11 cellular contexts compared by ENCODE assay signal in the genomic region with DNA sequence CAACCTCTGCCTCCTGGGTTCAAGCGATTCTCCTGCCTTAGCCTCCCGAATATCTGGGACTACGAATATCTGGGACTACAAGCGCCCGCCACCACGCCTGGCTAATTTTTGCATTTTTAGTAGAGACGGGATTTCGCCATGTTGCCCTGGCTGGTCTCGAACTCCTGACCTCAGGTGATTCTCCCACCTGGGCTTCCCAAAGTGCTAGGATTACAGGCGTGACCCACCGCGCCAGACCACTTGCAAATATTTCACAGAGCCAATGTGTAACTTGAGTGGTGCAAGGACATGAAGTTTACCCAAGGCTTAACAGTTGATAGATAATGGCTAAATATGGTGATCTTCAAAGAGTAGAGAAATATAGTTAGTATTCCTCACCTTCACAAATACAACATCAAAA. TPM values are rescaled to one million over a fixed set of nuclear protein-coding genes. Genes with fewer than 3 reads are reported as not detected.
DNase-seq lines count a peak whose midpoint lies in the region; ATAC-seq and TF ChIP-seq lines count a peak whose summit lies in the region.
"Had no signal": no experiment of that assay in that cellular context is flagged by ENCODE, and none has a peak within 500 bp of the region (broad histone marks: within the 10 kb centered on the region; RNA-seq: fewer than 3 reads in every experiment).

No MANE protein-coding gene starts in this region.

- no peaks in the 10 kb centered on the region for H4K20me1 ChIP-seq in hepatocyte (ENCODE audit: insufficient read depth, poor library complexity, severe bottlenecking)

- H3K27me3 Mint-ChIP-seq in activated naive CD4-positive, alpha-beta T cell treated with anti-CD3 and anti-CD28 coated beads, Interleukin-2, amount 50 U/mL, for 24 hours = no peaks in the 10 kb centered on the region

- H2AFZ ChIP-seq in hepatocyte = no peak overlapping the region

- H3K36me3 ChIP-seq in hepatocyte (replicated peaks; ENCODE audit: insufficient read depth, low read depth) = no peaks in the 10 kb centered on the region
- H3K36me3 ChIP-seq in suprapubic skin = no peaks in the 10 kb centered on the region

- no peaks in the 10 kb centered on the region for H3K9me2 ChIP-seq in hepatocyte (replicated peaks; ENCODE audit: insufficient read depth)

- WGBS in hepatocyte (ENCODE audit: low lambda C conversion rate, missing lambda C conversion rate) = 86% methylated on average over 12 of the region's 12 CpGs
- 98% methylated on average over 12 of the region's 12 CpGs for WGBS in suprapubic skin

- H3K9me3 ChIP-seq in hepatocyte (ENCODE audit: low read depth) (no peaks in the 10 kb centered on the region), suprapubic skin (no peaks in the 10 kb centered on the region)

- H3K4me1 Mint-ChIP-seq in activated naive CD4-positive, alpha-beta T cell treated with anti-CD3 and anti-CD28 coated beads, Interleukin-2, amount 50 U/mL, for 24 hours = peaks cover 39% of the 10 kb centered on the region

- peak overlapping the region; percentile 79 for H3K4me2 ChIP-seq in hepatocyte

- no peak for DNase-seq in activated naive CD4-positive, alpha-beta T cell treated with anti-CD3 and anti-CD28 coated beads, Interleukin-2, amount 50 U/mL, for 72 hours (ENCODE audit: low spot score in 2 of 2)
- DNase-seq in hepatocyte (ENCODE audit: low spot score) (no peak), suprapubic skin (ENCODE audit: low spot score in 2 of 2) (no peak), NOMO-1 treated with dmso at 0.1 percent for 144 hours (lab: John Stamatoyannopoulos, UW; ENCODE audit: unreplicated experiment) (no peak)
- DNase-seq: COR-L47, NCI-H1694 had no signal

- H3K4me3 ChIP-seq in hepatocyte (no peak overlapping the region), suprapubic skin (peak overlapping the region; percentile 84)
- H3K4me3 ChIP-seq: cardiac muscle cell had no signal

- TF ChIP-seq CTCF in VCaP (conservative IDR thresholded peaks at IDR 0.05) = no peak
- TF ChIP-seq CTCF in hepatocyte (IDR thresholded peaks at IDR 0.05; ENCODE audit: poor library complexity) = no peak
- no peak for TF ChIP-seq CTCF in suprapubic skin (IDR thresholded peaks at IDR 0.05)

- no peak for ATAC-seq in activated naive CD4-positive, alpha-beta T cell treated with anti-CD3 and anti-CD28 coated beads, Interleukin-2, amount 50 U/mL, for 72 hours
- no peak for ATAC-seq in HG03159 (IDR thresholded peaks at IDR 0.05; ENCODE audit: unreplicated experiment)
- no peak for ATAC-seq in GM19452 (IDR thresholded peaks at IDR 0.05; ENCODE audit: unreplicated experiment)

- peaks cover 7% of the 10 kb centered on the region for H3K4me1 ChIP-seq in hepatocyte (ENCODE audit: insufficient read depth)
- H3K4me1 ChIP-seq in suprapubic skin = peaks cover 14% of the 10 kb centered on the region

- TF ChIP-seq POLR2A in suprapubic skin (IDR thresholded peaks at IDR 0.05) = no peak

- no peaks in the 10 kb centered on the region for H3K27me3 ChIP-seq in hepatocyte
- no peaks in the 10 kb centered on the region for H3K27me3 ChIP-seq in suprapubic skin
- H3K27me3 ChIP-seq: cardiac muscle cell had no signal

- no peaks in the 10 kb centered on the region for H3K36me3 Mint-ChIP-seq in activated naive CD4-positive, alpha-beta T cell treated with anti-CD3 and anti-CD28 coated beads, Interleukin-2, amount 50 U/mL, for 24 hours
- peaks cover 0 to 10% of the 10 kb centered on the region in 2 donors for H3K36me3 Mint-ChIP-seq in activated naive CD4-positive, alpha-beta T cell treated with anti-CD3 and anti-CD28 coated beads, Interleukin-2, amount 50 U/mL, for 72 hours

- TF ChIP-seq EP300 in suprapubic skin (IDR thresholded peaks at IDR 0.05) = no peak

- H3K27ac Mint-ChIP-seq in activated naive CD4-positive, alpha-beta T cell treated with anti-CD3 and anti-CD28 coated beads, Interleukin-2, amount 50 U/mL, for 24 hours = no peak overlapping the region
- H3K27ac Mint-ChIP-seq in activated naive CD4-positive, alpha-beta T cell treated with anti-CD3 and anti-CD28 coated beads, Interleukin-2, amount 50 U/mL, for 72 hours = peak overlapping the region in 1 of 2 donors; percentile 91

- peak overlapping the region; percentile 58 for H3K4me3 Mint-ChIP-seq in activated naive CD4-positive, alpha-beta T cell treated with anti-CD3 and anti-CD28 coated beads, Interleukin-2, amount 50 U/mL, for 24 hours

- no peaks in the 10 kb centered on the region for H3K9me3 Mint-ChIP-seq in activated naive CD4-positive, alpha-beta T cell treated with anti-CD3 and anti-CD28 coated beads, Interleukin-2, amount 50 U/mL, for 24 hours
- H3K9me3 Mint-ChIP-seq in activated naive CD4-positive, alpha-beta T cell treated with anti-CD3 and anti-CD28 coated beads, Interleukin-2, amount 50 U/mL, for 72 hours = no peaks in the 10 kb centered on the region

- H3K79me2 ChIP-seq in hepatocyte = peaks cover 19% of the 10 kb centered on the region

- peak overlapping the region; percentile 91 for H3K27ac ChIP-seq in VCaP
- no peak overlapping the region for H3K27ac ChIP-seq in hepatocyte
- no peak overlapping the region for H3K27ac ChIP-seq in suprapubic skin
- H3K27ac ChIP-seq: cardiac muscle cell had no signal

RNA-seq across cellular contexts. Expression of gene MTIF2, which starts 14.1 kb away (rescaled TPM):
- 10 to 100 TPM; 35.5 to 38.8 TPM for total RNA-seq in activated naive CD4-positive, alpha-beta T cell treated with anti-CD3 and anti-CD28 coated beads, Interleukin-2, amount 50 U/mL, for 72 hours
- total RNA-seq in hepatocyte = 25.6 and 30.2 TPM in 2 replicates
- 16.5 and 17.4 TPM in 2 replicates for polyA plus RNA-seq in hepatocyte
- total RNA-seq in suprapubic skin = 10 to 100 TPM; 12.1 to 25.6 (median 17.6) TPM

RNA-seq across cellular contexts. Expression of gene RPS27A, which starts 50.6 kb away (rescaled TPM):
- total RNA-seq in activated naive CD4-positive, alpha-beta T cell treated with anti-CD3 and anti-CD28 coated beads, Interleukin-2, amount 50 U/mL, for 72 hours = 1,000 to 10,000 TPM; 1,123 to 1,275 TPM
- 1,542 and 1,777 TPM in 2 replicates for total RNA-seq in hepatocyte
- 601 and 608 TPM in 2 replicates for polyA plus RNA-seq in hepatocyte
- total RNA-seq in suprapubic skin = 1,000 to 10,000 TPM in 3 of 4 donors, 100 to 1,000 TPM in 1; 888 to 1,822 (median 1,618) TPM

RNA-seq across cellular contexts. Expression of gene CLHC1, which starts 51.0 kb away (rescaled TPM):
- 10 to 100 TPM in 1 of 2 donors, 1 to 10 TPM in 1; 2.7 to 10.3 TPM for total RNA-seq in activated naive CD4-positive, alpha-beta T cell treated with anti-CD3 and anti-CD28 coated beads, Interleukin-2, amount 50 U/mL, for 72 hours
- total RNA-seq in hepatocyte = 7.9 and 21.1 TPM in 2 replicates
- polyA plus RNA-seq in hepatocyte = 7.3 and 10.6 TPM in 2 replicates
- total RNA-seq in suprapubic skin = 10 to 100 TPM in 1 of 4 donors, 1 to 10 TPM in 3; 2.5 to 12.7 (median 5.9) TPM
